In the genomic region with DNA sequence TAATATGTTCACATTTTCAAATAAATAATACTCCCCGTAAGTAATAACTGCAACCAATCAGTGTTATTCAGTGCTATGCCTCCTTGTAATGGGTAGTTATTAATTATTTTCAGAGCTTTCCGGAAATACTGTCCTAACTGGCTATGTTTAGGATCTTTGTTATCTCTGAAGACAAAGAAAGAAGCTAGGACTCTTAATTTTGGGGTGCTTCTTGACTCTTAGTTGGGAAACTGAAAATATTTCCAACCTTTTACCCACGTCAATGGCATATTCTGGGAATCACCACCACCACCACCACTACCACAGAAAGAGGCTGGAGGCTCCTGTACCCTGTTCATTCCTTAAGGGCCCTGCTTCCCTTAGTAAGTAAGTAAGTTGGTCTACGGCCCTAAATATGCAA, we compare ENCODE assay signal across 1 cellular context.
A peak's percentile ranks its signal among the peaks of the same experiment; 100 is the strongest.
TF ChIP-seq lines count a peak whose summit lies in the region.

No MANE protein-coding gene starts in this region.

TF ChIP-seq in K562, 482 proteins besides CTCF, POLR2A, EP300 and RAD21:
- TF ChIP-seq HNRNPL (IDR thresholded peaks at IDR 0.05; ENCODE audit: low read depth, low read length) (no peak), ZNF165 (CRISPR knock-in tag; IDR thresholded peaks at IDR 0.05; ENCODE audit: borderline replicate concordance) (no peak), MYNN (IDR thresholded peaks at IDR 0.05) (peak; percentile 95), MYNN (CRISPR knock-in tag; IDR thresholded peaks at IDR 0.05) (no peak)
